ENCODE assay signal across 1 cellular context in genomic region chr1:3516911-3517310, GRCh38.
A peak's percentile ranks its signal among the peaks of the same experiment; 100 is the strongest.
TF ChIP-seq lines count a peak whose summit lies in the region.

No MANE protein-coding gene starts in this region.

TF ChIP-seq in SK-N-SH, 30 proteins besides CTCF, POLR2A, EP300 and RAD21 (continued from another document):
- TF ChIP-seq FOSL2 (IDR thresholded peaks at IDR 0.05; ENCODE audit: borderline replicate concordance, low read depth) (no peak), TEAD4 (IDR thresholded peaks at IDR 0.05; ENCODE audit: borderline replicate concordance, insufficient read depth) (no peak), CHD2 (IDR thresholded peaks at IDR 0.05; ENCODE audit: low read length, partially characterized antibody) (peak; percentile 45), FOXJ3 (CRISPR knock-in tag; IDR thresholded peaks at IDR 0.05) (peak; percentile 95), TAF1 (IDR thresholded peaks at IDR 0.05; ENCODE audit: borderline replicate concordance, low read depth, low read length) (no peak), IRF3 (IDR thresholded peaks at IDR 0.05; ENCODE audit: low read depth, low read length) (no peak), YY1 (IDR thresholded peaks at IDR 0.05; ENCODE audit: low read depth) (no peak), RXRA (IDR thresholded peaks at IDR 0.05; ENCODE audit: borderline replicate concordance, low read depth) (no peak), FOXM1 (IDR thresholded peaks at IDR 0.05; ENCODE audit: low read depth) (no peak), POLR2AphosphoS5 (IDR thresholded peaks at IDR 0.05; ENCODE audit: low read depth, low read length) (no peak), REST (IDR thresholded peaks at IDR 0.05; ENCODE audit: low read depth, low read length) (no peak), SMC3 (IDR thresholded peaks at IDR 0.05; ENCODE audit: low read depth, low read length) (peak; percentile 24; the same call in 1 of the 2 replicates), ZBTB33 (IDR thresholded peaks at IDR 0.05; ENCODE audit: borderline replicate concordance, low read depth) (no peak), NFIC (IDR thresholded peaks at IDR 0.05; ENCODE audit: borderline replicate concordance) (no peak), MXI1 (IDR thresholded peaks at IDR 0.05; ENCODE audit: low read depth, low read length) (peak; percentile 71), TCF12 (IDR thresholded peaks at IDR 0.05) (no peak), MEF2A (IDR thresholded peaks at IDR 0.05; ENCODE audit: borderline replicate concordance, low read depth) (no peak), SIN3A (IDR thresholded peaks at IDR 0.05; ENCODE audit: borderline replicate concordance, low read depth, low read length) (no peak), MAX (IDR thresholded peaks at IDR 0.05; ENCODE audit: low read depth) (no peak), PBX3 (IDR thresholded peaks at IDR 0.05) (no peak), EZH2phosphoT487 (IDR thresholded peaks at IDR 0.05; ENCODE audit: borderline replicate concordance, low read depth) (no peak), GATA2 (CRISPR knock-in tag; IDR thresholded peaks at IDR 0.05) (no peak), JUND (IDR thresholded peaks at IDR 0.05) (no peak), GABPA (IDR thresholded peaks at IDR 0.05; ENCODE audit: low read depth) (no peak)
- TF ChIP-seq, protein P1, sequence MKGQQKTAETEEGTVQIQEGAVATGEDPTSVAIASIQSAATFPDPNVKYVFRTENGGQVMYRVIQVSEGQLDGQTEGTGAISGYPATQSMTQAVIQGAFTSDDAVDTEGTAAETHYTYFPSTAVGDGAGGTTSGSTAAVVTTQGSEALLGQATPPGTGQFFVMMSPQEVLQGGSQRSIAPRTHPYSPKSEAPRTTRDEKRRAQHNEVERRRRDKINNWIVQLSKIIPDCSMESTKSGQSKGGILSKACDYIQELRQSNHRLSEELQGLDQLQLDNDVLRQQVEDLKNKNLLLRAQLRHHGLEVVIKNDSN (IDR thresholded peaks at IDR 0.05; ENCODE audit: borderline replicate concordance, low read depth), result no peak
- TF ChIP-seq, protein P2, sequence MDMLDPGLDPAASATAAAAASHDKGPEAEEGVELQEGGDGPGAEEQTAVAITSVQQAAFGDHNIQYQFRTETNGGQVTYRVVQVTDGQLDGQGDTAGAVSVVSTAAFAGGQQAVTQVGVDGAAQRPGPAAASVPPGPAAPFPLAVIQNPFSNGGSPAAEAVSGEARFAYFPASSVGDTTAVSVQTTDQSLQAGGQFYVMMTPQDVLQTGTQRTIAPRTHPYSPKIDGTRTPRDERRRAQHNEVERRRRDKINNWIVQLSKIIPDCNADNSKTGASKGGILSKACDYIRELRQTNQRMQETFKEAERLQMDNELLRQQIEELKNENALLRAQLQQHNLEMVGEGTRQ (IDR thresholded peaks at IDR 0.05; ENCODE audit: borderline replicate concordance, low read depth, low read length), result no peak
